33 cellular contexts compared by ENCODE assay signal in genomic region chr6:77017537-77017936, GRCh38.
DNase-seq lines count a peak whose midpoint lies in the region; ATAC-seq, FAIRE-seq and TF ChIP-seq lines count a peak whose summit lies in the region.
"Had no signal": no experiment of that assay in that cellular context is flagged by ENCODE, and none has a peak within 500 bp of the region (broad histone marks: within the 10 kb centered on the region; RNA-seq: fewer than 3 reads in every experiment).

No MANE protein-coding gene starts in this region.

- TF ChIP-seq RAD21 in liver (IDR thresholded peaks at IDR 0.05) = peak; percentile 20 to 61
- TF ChIP-seq RAD21 in HepG2 (CRISPR knock-in tag; IDR thresholded peaks at IDR 0.05) = no peak

- no peak overlapping the region for H3K4me2 ChIP-seq in HepG2 (ENCODE audit: low read depth, low read length)
- H3K4me2 ChIP-seq: A549; BLaER1; BLaER1 treated with 17β-estradiol and CSF1 and Interleukin-3, amounts not matched to agents 10 nM and 100 nM had no signal

- H3K27ac ChIP-seq in liver (ENCODE audit: low read depth in 1 of 2, low read length in 2 of 2) (peak overlapping the region in 1 of 2 donors; percentile 56), HepG2 (ENCODE audit: extremely low read length, insufficient read depth, low read length) (no peak overlapping the region), right lobe of liver (peak overlapping the region in 2 of 3 donors; percentile 24 to 71), body of pancreas (no peak overlapping the region)
- H3K27ac ChIP-seq: 22Rv1; A549; BLaER1; BLaER1 treated with 17β-estradiol and CSF1 and Interleukin-3, amounts not matched to agents 10 nM and 100 nM; C4-2B had no signal

- H3K79me2 ChIP-seq in HepG2 (ENCODE audit: insufficient read depth, low read length) = no peaks in the 10 kb centered on the region

- ATAC-seq in HepG2 = no peak
- peak; percentile 96 for ATAC-seq in left lobe of liver
- ATAC-seq in right lobe of liver = peak; percentile 96 to 99 (median 98)
- ATAC-seq in body of pancreas = no peak
- ATAC-seq: A549; CD8-positive, alpha-beta T cell had no signal

- H4K20me1 ChIP-seq in HepG2 (ENCODE audit: insufficient read depth, low read length) = no peaks in the 10 kb centered on the region
- H4K20me1 ChIP-seq: BLaER1; BLaER1 treated with 17β-estradiol and CSF1 and Interleukin-3, amounts not matched to agents 10 nM and 100 nM had no signal

- CTCF ChIA-PET in HepG2 (lab: Yijun Ruan, JAX; ENCODE audit: low intra/inter-chr PET ratio, low total read pairs) = no interaction called here

- POLR2A ChIA-PET in HepG2 (lab: Yijun Ruan, JAX) = no interaction called here

- in situ Hi-C loops in HepG2 (cut with HindIII; ENCODE audit: extremely low pct_ligation_motif_present, low pct_unique_long_range_greater_than_20kb) = no loop called here

- no TSS peak for BruUV-seq in HepG2 (replicated peaks; lab: Mats Ljungman, UMichigan)

- H3K36me3 ChIP-seq in liver (ENCODE audit: control insufficient read depth in 4 of 4, insufficient read depth in 3 of 4, low read depth in 1 of 4, low read length in 3 of 4) (peaks cover 0 to 1% (median 0%) of the 10 kb centered on the region in 4 donors), HepG2 (replicated peaks in 1 of 2; ENCODE audit: control insufficient read depth in 1 of 2, insufficient read depth in 2 of 2, low read length in 2 of 2) (no peaks in the 10 kb centered on the region), right lobe of liver (no peaks in the 10 kb centered on the region), body of pancreas (replicated peaks in 1 of 2; ENCODE audit: insufficient read depth in 1 of 2, low read depth in 2 of 2) (no peaks in the 10 kb centered on the region)
- H3K36me3 ChIP-seq: BE2C; BLaER1; BLaER1 treated with 17β-estradiol and CSF1 and Interleukin-3, amounts not matched to agents 10 nM and 100 nM had no signal

- TF ChIP-seq POLR2A in HepG2 (IDR thresholded peaks at IDR 0.05; ENCODE audit: insufficient read depth in 1 of 2, low read depth in 2 of 2, low read length in 2 of 2) (no peak), right lobe of liver (IDR thresholded peaks at IDR 0.05) (no peak), body of pancreas (IDR thresholded peaks at IDR 0.05) (no peak)

- no peak overlapping the region for H2AFZ ChIP-seq in HepG2 (ENCODE audit: low read length)

- no peaks in the 10 kb centered on the region for H3K27me3 ChIP-seq in liver (ENCODE audit: control insufficient read depth in 4 of 4, insufficient read depth in 4 of 4, low read length in 3 of 4)
- H3K27me3 ChIP-seq in HepG2 (ENCODE audit: control insufficient read depth in 1 of 2, insufficient read depth in 2 of 2, low read length in 2 of 2) = no peaks in the 10 kb centered on the region
- no peaks in the 10 kb centered on the region for H3K27me3 ChIP-seq in right lobe of liver
- no peaks in the 10 kb centered on the region for H3K27me3 ChIP-seq in body of pancreas
- H3K27me3 ChIP-seq: BE2C; BLaER1; BLaER1 treated with 17β-estradiol and CSF1 and Interleukin-3, amounts not matched to agents 10 nM and 100 nM had no signal

- DNase-seq in HepG2 (ENCODE audit: low spot score) (no peak), left lobe of liver (ENCODE audit: low spot score) (no peak), right lobe of liver (peak in 1 of 3 donors; percentile 49), NAMALWA (ENCODE audit: low spot score) (no peak), body of pancreas (no peak)
- DNase-seq: 8988T; ACHN; AML-193; BE2C; C1 segment of cervical spinal cord; Caco-2; Calu3; CD4-positive, alpha-beta memory T cell; CD4-positive, alpha-beta T cell; CD4-positive, CD25-positive, alpha-beta regulatory T cell; CD8-positive, alpha-beta memory T cell; CD8-positive, alpha-beta T cell; COR-L47; DMS 273 treated with DMSO at 0.1 percent for 48 hours; DMS153; DMS53; DMS79; DMS79 treated with DMSO at 0.1 percent for 48 hours; DND-41; EL had no signal

- H3K9me3 ChIP-seq in liver (ENCODE audit: control insufficient read depth in 4 of 4, low read length in 3 of 4) = no peaks in the 10 kb centered on the region
- 0 out of 2 replicates have a peak, but pooled peaks cover 4% of the 10 kb centered on the region for H3K9me3 ChIP-seq in HepG2 (ENCODE audit: low read length)
- H3K9me3 ChIP-seq in right lobe of liver = no peaks in the 10 kb centered on the region
- no peaks in the 10 kb centered on the region for H3K9me3 ChIP-seq in body of pancreas
- H3K9me3 ChIP-seq: A549; BE2C; BLaER1; BLaER1 treated with 17β-estradiol and CSF1 and Interleukin-3, amounts not matched to agents 10 nM and 100 nM; Caco-2 had no signal

- WGBS in liver = 34% methylated on average over 2 of the region's 2 CpGs
- 0% methylated on average over 2 of the region's 2 CpGs for WGBS in HepG2 (ENCODE audit: low lambda C conversion rate)
- 23% methylated on average over 2 of the region's 2 CpGs for WGBS in right lobe of liver (ENCODE audit: insufficient coverage, low coverage, low lambda C conversion rate, missing lambda C conversion rate)
- 73% methylated on average over 2 of the region's 2 CpGs for WGBS in body of pancreas, 2 donors

- H3K9ac ChIP-seq in liver (ENCODE audit: low read depth in 1 of 2, low read length in 2 of 2) (no peak overlapping the region), HepG2 (ENCODE audit: insufficient read depth, low read depth, low read length) (no peak overlapping the region)
- H3K9ac ChIP-seq: BLaER1; BLaER1 treated with 17β-estradiol and CSF1 and Interleukin-3, amounts not matched to agents 10 nM and 100 nM had no signal

- TF ChIP-seq CTCF in liver (IDR thresholded peaks at IDR 0.05; ENCODE audit: low read depth, low read length, missing input control) = no peak
- no peak for TF ChIP-seq CTCF in HepG2 (CRISPR knock-in tag; IDR thresholded peaks at IDR 0.05)
- no peak for TF ChIP-seq CTCF in right lobe of liver (IDR thresholded peaks at IDR 0.05)
- TF ChIP-seq CTCF in body of pancreas (IDR thresholded peaks at IDR 0.05) = no peak

- H3K4me3 ChIP-seq in liver (ENCODE audit: low read depth in 1 of 3, low read length in 3 of 3) = no peak overlapping the region
- H3K4me3 ChIP-seq in HepG2 (replicated peaks in 1 of 3; ENCODE audit: insufficient read depth in 1 of 3, low read depth in 2 of 3, low read length in 3 of 3) = no peak overlapping the region
- H3K4me3 ChIP-seq in right lobe of liver = no peak overlapping the region
- no peak overlapping the region for H3K4me3 ChIP-seq in body of pancreas
- H3K4me3 ChIP-seq: A549; BLaER1; BLaER1 treated with 17β-estradiol and CSF1 and Interleukin-3, amounts not matched to agents 10 nM and 100 nM had no signal

- H3K4me1 ChIP-seq in liver (ENCODE audit: control insufficient read depth in 4 of 4, insufficient read depth in 4 of 4, low read length in 3 of 4) (peaks cover 0 to 10% (median 3%) of the 10 kb centered on the region in 4 donors), HepG2 (ENCODE audit: insufficient read depth, low read length) (no peaks in the 10 kb centered on the region), right lobe of liver (peaks cover 0 to 21% (median 0%) of the 10 kb centered on the region in 4 donors), body of pancreas (no peaks in the 10 kb centered on the region)
- H3K4me1 ChIP-seq: A549, BE2C, BLaER1, Caco-2 had no signal

- TF ChIP-seq EP300 in HepG2 (IDR thresholded peaks at IDR 0.05; ENCODE audit: low read depth in 2 of 2, low read length in 2 of 2) (no peak), HepG2 (CRISPR knock-in tag; IDR thresholded peaks at IDR 0.05; ENCODE audit: borderline replicate concordance) (no peak)

- intact Hi-C loops in HepG2 (cut with micrococcal nuclease; ENCODE audit: unreplicated experiment) (no loop called here), right lobe of liver (cut with DNase I) (no loop called here), body of pancreas (cut with DNase I) (no loop called here)

- no peak for FAIRE-seq in HepG2 (lab: Jason Lieb, UNC)
- FAIRE-seq: A204.1, A549, D721Med had no signal

TF ChIP-seq in liver, 16 proteins besides CTCF, POLR2A, EP300 and RAD21 (continues in another document):
- TF ChIP-seq NR2F2 (IDR thresholded peaks at IDR 0.05) (no peak), ZBTB33 (IDR thresholded peaks at IDR 0.05) (peak; percentile 90), EGR1 (IDR thresholded peaks at IDR 0.05; ENCODE audit: low read depth in 2 of 2) (no peak)

TF ChIP-seq in HepG2, 621 proteins besides CTCF, POLR2A, EP300 and RAD21:
- TF ChIP-seq ZNF17 (CRISPR knock-in tag; IDR thresholded peaks at IDR 0.05) (no peak), ZFP1 (CRISPR knock-in tag; IDR thresholded peaks at IDR 0.05) (no peak), REPIN1 (CRISPR knock-in tag; IDR thresholded peaks at IDR 0.05; ENCODE audit: borderline replicate concordance, low read depth) (no peak), HOXA3 (CRISPR knock-in tag; IDR thresholded peaks at IDR 0.05) (no peak), SIX1 (CRISPR knock-in tag; IDR thresholded peaks at IDR 0.05; ENCODE audit: borderline replicate concordance) (no peak)

Comparison
In these comparisons a context has a peak if more than half of its experiments do, and no peak if none do; other contexts are left out.
1. H3K27ac ChIP-seq: peak in right lobe of liver (2 of 3); none in HepG2 (single experiment) and body of pancreas (0 of 4).
2. ATAC-seq: peak in left lobe of liver (single experiment) and right lobe of liver (4 of 4); none in HepG2 (single experiment) and body of pancreas (single experiment).